In genomic region chr12:88556213-88556612, GRCh38 we compare ENCODE assay signal across 1 cellular context.
TF ChIP-seq lines count a peak whose summit lies in the region.

No MANE protein-coding gene starts in this region.

TF ChIP-seq in HEK293, 187 proteins besides CTCF, POLR2A, EP300 and RAD21 (continued from another document):
- no peak for TF ChIP-seq ZNF629 (tag by site-specific recombination; IDR thresholded peaks at IDR 0.05)
- 0 out of 2 replicates have a peak, but pooled peaks have one; percentile 17 for TF ChIP-seq ZBTB17 (tag by site-specific recombination; IDR thresholded peaks at IDR 0.05)
- peak; percentile 41; the same call in 1 of the 2 replicates for TF ChIP-seq ZNF600 (tag by site-specific recombination; IDR thresholded peaks at IDR 0.05)
